9 cellular contexts compared by ENCODE assay signal in the genomic region with DNA sequence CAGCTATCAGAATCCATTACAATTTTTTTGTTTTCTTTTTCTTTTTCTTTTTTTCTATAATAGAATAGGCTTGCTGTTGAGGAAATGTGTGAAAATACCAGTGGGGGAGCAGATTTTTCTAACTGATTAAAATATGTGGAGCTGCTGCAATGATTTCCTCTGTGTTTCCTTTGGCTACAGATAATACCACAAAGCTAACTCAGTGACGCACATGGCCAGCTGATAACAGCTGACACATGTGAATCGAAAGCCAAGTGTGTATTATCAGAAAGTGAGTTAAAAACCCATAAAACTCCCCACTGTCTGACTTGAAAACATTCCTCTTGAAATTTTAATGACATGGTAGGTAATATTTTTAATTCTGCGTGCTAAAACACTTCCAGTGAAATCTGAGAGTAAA.
DNase-seq lines count a peak whose midpoint lies in the region; ATAC-seq lines count a peak whose summit lies in the region.
"Had no signal": no experiment of that assay in that cellular context is flagged by ENCODE, and none has a peak within 500 bp of the region (broad histone marks: within the 10 kb centered on the region; RNA-seq: fewer than 3 reads in every experiment).

No MANE protein-coding gene starts in this region.

- no peak overlapping the region for H3K4ac ChIP-seq in mesendoderm (ENCODE audit: low read depth, low read length)

- no peak overlapping the region for H3K23ac ChIP-seq in mesendoderm (ENCODE audit: low read length)

- no peak overlapping the region for H2AK5ac ChIP-seq in mesendoderm (ENCODE audit: low read length)

- H3K4me1 Mint-ChIP-seq in activated T-helper 17 cell treated with anti-CD3 and anti-CD28 coated beads, Interleukin-2, amount 50 U/mL, for 72 hours = no peaks in the 10 kb centered on the region

- no peak overlapping the region for H3K27ac ChIP-seq in mesendoderm (ENCODE audit: low read depth, low read length)
- H3K27ac ChIP-seq: neutrophil had no signal

- H4K8ac ChIP-seq in mesendoderm (ENCODE audit: low read depth, low read length) = no peak overlapping the region

- peak overlapping the region; percentile 17 for H3K27ac Mint-ChIP-seq in activated T-helper 17 cell treated with anti-CD3 and anti-CD28 coated beads, Interleukin-2, amount 50 U/mL, for 72 hours

- no peaks in the 10 kb centered on the region for H3K4me1 ChIP-seq in mesendoderm (ENCODE audit: control insufficient read depth, low read depth, low read length)

- H3K9ac ChIP-seq in mesendoderm (ENCODE audit: low read length) = no peak overlapping the region

- H3K79me1 ChIP-seq in mesendoderm (ENCODE audit: low read length) = no peaks in the 10 kb centered on the region

- no peaks in the 10 kb centered on the region for H3K36me3 ChIP-seq in mesendoderm (ENCODE audit: control insufficient read depth, insufficient read depth, low read length)
- H3K36me3 ChIP-seq: neutrophil had no signal

- no peak overlapping the region for H2BK15ac ChIP-seq in mesendoderm (replicated peaks; ENCODE audit: low read depth)

- H2BK120ac ChIP-seq in mesendoderm (ENCODE audit: low read depth, low read length) = no peak overlapping the region

- no peaks in the 10 kb centered on the region for H3K36me3 Mint-ChIP-seq in activated T-helper 17 cell treated with anti-CD3 and anti-CD28 coated beads, Interleukin-2, amount 50 U/mL, for 72 hours (ENCODE audit: low read depth)

- WGBS in mesendoderm (ENCODE audit: extremely low coverage, insufficient coverage, low lambda C conversion rate) = no CpG with 5 or more reads among the region's 3 CpGs

- H3K27me3 Mint-ChIP-seq in activated T-helper 17 cell treated with anti-CD3 and anti-CD28 coated beads, Interleukin-2, amount 50 U/mL, for 72 hours = peaks cover 3% of the 10 kb centered on the region

- no peak overlapping the region for H3K4me3 Mint-ChIP-seq in activated T-helper 17 cell treated with anti-CD3 and anti-CD28 coated beads, Interleukin-2, amount 50 U/mL, for 72 hours

- no peak overlapping the region for H3K18ac ChIP-seq in mesendoderm (ENCODE audit: low read length)

- H2BK5ac ChIP-seq in mesendoderm (ENCODE audit: low read length) = no peak overlapping the region

- no peak overlapping the region for H3K4me2 ChIP-seq in mesendoderm (ENCODE audit: low read length)

- no peaks in the 10 kb centered on the region for H3K27me3 ChIP-seq in mesendoderm (ENCODE audit: insufficient read depth, low read length, poor library complexity)
- H3K27me3 ChIP-seq: neutrophil had no signal

- H3K4me3 ChIP-seq in mesendoderm (ENCODE audit: low read length) = no peak overlapping the region

- ATAC-seq in GM18511 (IDR thresholded peaks at IDR 0.05; ENCODE audit: unreplicated experiment) (peak; percentile 73), HG03095 (IDR thresholded peaks at IDR 0.05; ENCODE audit: unreplicated experiment) (peak; percentile 55), HG02885 (IDR thresholded peaks at IDR 0.05; ENCODE audit: poor library complexity, unreplicated experiment) (no peak), GM18519 (IDR thresholded peaks at IDR 0.05; ENCODE audit: low FRiP score, unreplicated experiment) (no peak)
- ATAC-seq in activated T-helper 17 cell treated with anti-CD3 and anti-CD28 coated beads, Interleukin-2, amount 50 U/mL, for 72 hours (replicated peaks) = peak; percentile 78

- H3K9me3 Mint-ChIP-seq in activated T-helper 17 cell treated with anti-CD3 and anti-CD28 coated beads, Interleukin-2, amount 50 U/mL, for 72 hours = no peaks in the 10 kb centered on the region

- H4K5ac ChIP-seq in mesendoderm (ENCODE audit: low read length) = no peak overlapping the region

- DNase-seq in mesendoderm = peak; percentile 32
- no peak for DNase-seq in NCI-H82 treated with DMSO at 0.1 percent for 48 hours (lab: John Stamatoyannopoulos, UW; ENCODE audit: unreplicated experiment)
- no peak for DNase-seq in DMS53 treated with DMSO at 0.1 percent for 48 hours (lab: John Stamatoyannopoulos, UW; ENCODE audit: unreplicated experiment)

- H3K79me2 ChIP-seq in mesendoderm (ENCODE audit: control insufficient read depth, insufficient read depth, low read length) = no peaks in the 10 kb centered on the region

- no peak overlapping the region for H3K56ac ChIP-seq in mesendoderm (ENCODE audit: low read length)

Comparison
In these comparisons a context has a peak if more than half of its experiments do, and no peak if none do; other contexts are left out.
1. ATAC-seq: peak in GM18511 (single experiment), HG03095 (single experiment) and activated T-helper 17 cell treated with anti-CD3 and anti-CD28 coated beads, Interleukin-2, amount 50 U/mL, for 72 hours (single experiment); none in HG02885 (single experiment) and GM18519 (single experiment).